In the genomic region with DNA sequence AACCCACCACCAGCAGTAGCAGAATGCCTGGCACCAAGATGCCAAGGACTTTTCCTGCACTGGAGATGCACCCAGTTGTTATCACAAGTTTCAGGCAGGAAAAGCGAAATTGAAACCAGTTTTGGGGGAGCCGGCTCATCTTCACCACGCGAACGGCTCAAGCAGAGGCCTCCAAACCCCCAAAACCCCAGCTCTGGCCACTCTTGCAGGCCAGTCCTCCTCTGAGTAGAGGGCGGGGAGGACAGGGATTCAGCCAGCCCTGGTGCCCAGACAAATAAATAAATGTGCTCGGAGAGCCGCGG, we compare ENCODE assay signal across 8 cellular contexts. TPM values are rescaled to one million over a fixed set of nuclear protein-coding genes. Genes with fewer than 3 reads are reported as not detected.
DNase-seq lines count a peak whose midpoint lies in the region; ATAC-seq, FAIRE-seq and TF ChIP-seq lines count a peak whose summit lies in the region.

No MANE protein-coding gene starts in this region.

- 0 to 6% methylated on average over 4 to 9 of the region's 9 CpGs for WGBS in body of pancreas, 2 donors

- peaks cover 19% of the 10 kb centered on the region for H3K4me1 ChIP-seq in body of pancreas
- H3K4me1 ChIP-seq in subcutaneous abdominal adipose tissue (ENCODE audit: control insufficient read depth in 5 of 5, insufficient read depth in 5 of 5, low read length in 5 of 5): peaks cover 0 to 41% (median 26%) of the 10 kb centered on the region in 5 donors

- H3K27ac Mint-ChIP-seq in CD14-positive monocyte: peak overlapping the region; percentile 84 to 95 (median 93)

- H3K27me3 ChIP-seq in body of pancreas: no peaks in the 10 kb centered on the region
- no peaks in the 10 kb centered on the region for H3K27me3 ChIP-seq in kidney epithelial cell (ENCODE audit: control insufficient read depth, insufficient read depth, low read length)
- H3K27me3 ChIP-seq in subcutaneous abdominal adipose tissue (ENCODE audit: control insufficient read depth in 5 of 5, insufficient read depth in 4 of 5, low read length in 5 of 5): no peaks in the 10 kb centered on the region

- peak overlapping the region; percentile 72 to 93 (median 77) for H3K9ac ChIP-seq in subcutaneous abdominal adipose tissue (ENCODE audit: low read length in 5 of 5)

- no peak for FAIRE-seq in D721Med (lab: Jason Lieb, UNC)

- H3K36me3 Mint-ChIP-seq in CD14-positive monocyte: peaks cover 7 to 14% of the 10 kb centered on the region in 2 donors

- H3K4me1 Mint-ChIP-seq in CD14-positive monocyte: peaks cover 54% of the 10 kb centered on the region

- H3K4me3 ChIP-seq in body of pancreas: peak overlapping the region; percentile 81 to 92
- peak overlapping the region; percentile 77 for H3K4me3 ChIP-seq in kidney epithelial cell (ENCODE audit: low read depth, low read length)
- peak overlapping the region; percentile 84 to 96 (median 90) for H3K4me3 ChIP-seq in subcutaneous abdominal adipose tissue (ENCODE audit: low read depth in 1 of 5, low read length in 5 of 5)

- peak overlapping the region; percentile 42 to 81 (median 58) for H3K27ac ChIP-seq in body of pancreas
- peak overlapping the region; percentile 79 for H3K27ac ChIP-seq in subcutaneous abdominal adipose tissue (ENCODE audit: low read depth, low read length)

- peak overlapping the region; percentile 95 to 98 for H3K4me3 Mint-ChIP-seq in CD14-positive monocyte

- H3K9me3 ChIP-seq in body of pancreas: no peaks in the 10 kb centered on the region
- no peaks in the 10 kb centered on the region for H3K9me3 ChIP-seq in subcutaneous abdominal adipose tissue (ENCODE audit: control insufficient read depth in 5 of 5, low read length in 5 of 5)

- peaks cover 0 to 2% (median 0%) of the 10 kb centered on the region in 3 donors for H3K27me3 Mint-ChIP-seq in CD14-positive monocyte (ENCODE audit: low read depth in 3 of 3)

- no peaks in the 10 kb centered on the region for H3K9me3 Mint-ChIP-seq in CD14-positive monocyte

- H3K36me3 ChIP-seq in body of pancreas (replicated peaks in 1 of 2; ENCODE audit: insufficient read depth in 1 of 2, low read depth in 2 of 2): no peaks in the 10 kb centered on the region
- no peaks in the 10 kb centered on the region for H3K36me3 ChIP-seq in kidney epithelial cell (ENCODE audit: control insufficient read depth, insufficient read depth, low read length)
- H3K36me3 ChIP-seq in subcutaneous abdominal adipose tissue (ENCODE audit: control insufficient read depth in 5 of 5, insufficient read depth in 5 of 5, low read length in 5 of 5): no peaks in the 10 kb centered on the region

- intact Hi-C loops in CD14-positive monocyte (cut with micrococcal nuclease) (loop anchor here (2.0 to 5.0 kb wide), 3 partner anchors 80 to 235 kb away; a partner anchor contains a TSS), body of pancreas (cut with DNase I) (no loop called here)

- DNase-seq in CD14-positive monocyte (ENCODE audit: low spot score): no peak
- DNase-seq in GM20000 (ENCODE audit: low spot score): peak; percentile 45
- peak; percentile 5 for DNase-seq in NCI-H226
- no peak for DNase-seq in body of pancreas
- DNase-seq in kidney epithelial cell (ENCODE audit: low read depth): no peak
- DNase-seq in D721Med (ENCODE audit: insufficient read length, low spot score): no peak

- ATAC-seq in body of pancreas: no peak
- ATAC-seq in HG03520 (IDR thresholded peaks at IDR 0.05; ENCODE audit: unreplicated experiment): no peak

- TF ChIP-seq CTCF in CD14-positive monocyte (IDR thresholded peaks at IDR 0.05): no peak
- no peak for TF ChIP-seq CTCF in GM20000 (IDR thresholded peaks at IDR 0.05; ENCODE audit: extremely low read depth, missing control alignments)
- no peak for TF ChIP-seq CTCF in body of pancreas (IDR thresholded peaks at IDR 0.05)
- no peak for TF ChIP-seq CTCF in kidney epithelial cell (IDR thresholded peaks at IDR 0.05; ENCODE audit: insufficient read depth, low read length, poor library complexity, severe bottlenecking)
- no peak for TF ChIP-seq CTCF in D721Med (IDR thresholded peaks at IDR 0.05; ENCODE audit: insufficient read depth, missing control alignments)

- TF ChIP-seq POLR2A in body of pancreas (IDR thresholded peaks at IDR 0.05): no peak

RNA-seq across cellular contexts. Expression of a gene that starts 0.3 kb away (rescaled TPM):
- 100 to 1,000 TPM; 268 to 284 TPM for polyA plus RNA-seq in CD14-positive monocyte
- 10 to 100 TPM in 1 of 2 donors, 1 to 10 TPM in 1; 7.9 to 17.4 TPM for total RNA-seq in body of pancreas
- 44.0 and 47.1 TPM in 2 replicates for total RNA-seq in kidney epithelial cell

RNA-seq across cellular contexts. Expression of a gene that starts 29.8 kb away (rescaled TPM):
- not detected for polyA plus RNA-seq in CD14-positive monocyte
- total RNA-seq in body of pancreas (not detected), kidney epithelial cell (not detected in 2 replicates)

RNA-seq across cellular contexts. Expression of a gene that starts 30.3 kb away (rescaled TPM):
- 10 to 100 TPM in 1 of 2 donors, 1 to 10 TPM in 1; 8.5 to 10.8 TPM for polyA plus RNA-seq in CD14-positive monocyte
- total RNA-seq in body of pancreas (100 to 1,000 TPM; 166 to 216 TPM), kidney epithelial cell (18.2 and 21.6 TPM in 2 replicates)

RNA-seq across cellular contexts. Expression of a gene that starts 36.6 kb away (rescaled TPM):
- polyA plus RNA-seq in CD14-positive monocyte: 10 to 100 TPM; 58.3 to 62.1 TPM
- total RNA-seq in body of pancreas (10 to 100 TPM in 1 of 2 donors, 1 to 10 TPM in 1; 5.6 to 24.4 TPM), kidney epithelial cell (49.6 and 66.4 TPM in 2 replicates)

RNA-seq across cellular contexts. Expression of a gene that starts 51.7 kb away (rescaled TPM):
- 1 to 10 TPM; 5.4 to 5.8 TPM for polyA plus RNA-seq in CD14-positive monocyte
- total RNA-seq in body of pancreas (100 to 1,000 TPM in 1 of 2 donors, 10 to 100 TPM in 1; 87.7 to 128 TPM), kidney epithelial cell (12.5 and 16.7 TPM in 2 replicates)

Comparison
In these comparisons a context has a peak if more than half of its experiments do, and no peak if none do; other contexts are left out.
1. DNase-seq: peak in GM20000 (single experiment) and NCI-H226 (single experiment); none in CD14-positive monocyte (single experiment), body of pancreas (0 of 4), kidney epithelial cell (single experiment) and D721Med (single experiment).
2. Peak in every context shown above with its lines, with median percentiles within 50 percentile points of each other: H3K4me3 ChIP-seq.